Comparison of ENCODE assay signal across 18 cellular contexts in the genomic region with DNA sequence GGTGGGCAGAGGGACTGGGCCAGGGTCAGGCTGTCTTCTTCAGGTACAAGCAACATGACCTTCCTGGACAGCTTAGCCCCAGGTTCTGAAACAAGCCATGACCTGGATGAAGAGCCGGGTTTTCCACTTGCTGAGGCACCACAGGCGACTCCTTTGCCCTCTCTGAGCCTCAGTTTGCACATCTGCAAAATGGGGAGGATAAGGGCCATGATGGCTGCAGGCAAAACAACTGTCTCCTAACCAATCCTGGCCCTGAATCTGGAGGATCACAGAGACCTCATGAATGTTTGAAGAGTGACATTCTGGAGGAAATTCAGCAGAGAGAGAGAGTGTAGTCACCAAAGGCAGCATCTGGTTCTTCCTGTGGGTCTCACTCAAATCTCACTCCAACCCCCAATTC. TPM values are rescaled to one million over a fixed set of nuclear protein-coding genes. Genes with fewer than 3 reads are reported as not detected.
"Had no signal": no experiment of that assay in that cellular context is flagged by ENCODE, and none has a peak within 500 bp of the region (broad histone marks: within the 10 kb centered on the region; RNA-seq: fewer than 3 reads in every experiment).

No MANE protein-coding gene starts in this region.

- H3K27me3 ChIP-seq: thyroid gland had no signal

- DNase-seq: effector memory CD8-positive, alpha-beta T cell; glutamatergic neuron; immature natural killer cell; left ventricle myocardium inferior; mesenchymal stem cell; psoas muscle; sigmoid colon; stimulated activated naive CD4-positive, alpha-beta T cell; stomach; thyroid gland had no signal

- H3K9me3 Mint-ChIP-seq: effector memory CD8-positive, alpha-beta T cell; immature natural killer cell; natural killer cell treated with Interleukin-12 subunit alpha and Interleukin-12 subunit beta and Interleukin-15 and Interleukin-18, amount 100 ng/mL, for 72 hours; type B pancreatic cell had no signal

- H3K4me3 Mint-ChIP-seq: effector memory CD8-positive, alpha-beta T cell; immature natural killer cell; natural killer cell treated with Interleukin-12 subunit alpha and Interleukin-12 subunit beta and Interleukin-15 and Interleukin-18, amount 100 ng/mL, for 72 hours; type B pancreatic cell had no signal

- H3K27ac ChIP-seq: epithelial cell of prostate, esophagus muscularis mucosa, gastroesophageal sphincter, left ventricle myocardium inferior, psoas muscle, sigmoid colon, skin epidermis, stomach, thyroid gland had no signal

- H3K4me1 Mint-ChIP-seq: immature natural killer cell had no signal

- H3K27ac Mint-ChIP-seq: effector memory CD8-positive, alpha-beta T cell; immature natural killer cell; natural killer cell treated with Interleukin-12 subunit alpha and Interleukin-12 subunit beta and Interleukin-15 and Interleukin-18, amount 100 ng/mL, for 72 hours; type B pancreatic cell had no signal

- H3K36me3 Mint-ChIP-seq: immature natural killer cell; natural killer cell treated with Interleukin-12 subunit alpha and Interleukin-12 subunit beta and Interleukin-15 and Interleukin-18, amount 100 ng/mL, for 72 hours; type B pancreatic cell had no signal

RNA-seq across cellular contexts. Expression of a gene that starts 8.0 kb away (rescaled TPM):
- total RNA-seq: fibroblast of villous mesenchyme; natural killer cell treated with Interleukin-12 subunit alpha and Interleukin-12 subunit beta and Interleukin-15 and Interleukin-18, amount 100 ng/mL, for 72 hours; osteoblast had no signal
